Comparison of ENCODE assay signal across 13 cellular contexts in genomic region chr17:74011963-74012362, GRCh38.
DNase-seq lines count a peak whose midpoint lies in the region; ATAC-seq and TF ChIP-seq lines count a peak whose summit lies in the region.
"Had no signal": no experiment of that assay in that cellular context is flagged by ENCODE, and none has a peak within 500 bp of the region (broad histone marks: within the 10 kb centered on the region; RNA-seq: fewer than 3 reads in every experiment).

No MANE protein-coding gene starts in this region.

- H3K4me1 ChIP-seq in PC-9 (replicated peaks; ENCODE audit: insufficient read depth), result no peaks in the 10 kb centered on the region
- H3K4me1 ChIP-seq: pancreas, vagina had no signal

- no peaks in the 10 kb centered on the region for H3K9me3 ChIP-seq in PC-9 (ENCODE audit: insufficient read depth, low read depth)
- H3K9me3 ChIP-seq: pancreas, vagina had no signal

- peaks cover 5 to 19% of the 10 kb centered on the region in 2 donors for H3K27me3 Mint-ChIP-seq in T-cell

- no peaks in the 10 kb centered on the region for H3K9me3 Mint-ChIP-seq in T-cell

- in situ Hi-C loops in KBM-7 (cut with MboI; ENCODE audit: low pct_unique_long_range_greater_than_20kb, low sequenced_read_pairs) (no loop called here), GM13977 (cut with MboI; ENCODE audit: low pct_unique_long_range_greater_than_20kb, low sequenced_read_pairs, unreplicated experiment) (no loop called here)

- H2AFZ ChIP-seq in PC-9, result no peak overlapping the region

- no peaks in the 10 kb centered on the region for H3K36me3 Mint-ChIP-seq in T-cell

- H3K4me1 Mint-ChIP-seq in T-cell, result peaks cover 12 to 40% (median 28%) of the 10 kb centered on the region in 3 donors

- intact Hi-C loops in PC-9 (cut with micrococcal nuclease; ENCODE audit: unreplicated experiment), result no loop called here

- H3K27ac ChIP-seq in PC-9, result no peak overlapping the region
- H3K27ac ChIP-seq: pancreas, vagina had no signal

- no peaks in the 10 kb centered on the region for H3F3A ChIP-seq in PC-9 (ENCODE audit: insufficient read depth, low read depth)

- no peaks in the 10 kb centered on the region for H4K20me1 ChIP-seq in PC-9 (ENCODE audit: insufficient read depth)

- H3K9me2 ChIP-seq in PC-9 (ENCODE audit: insufficient read depth), result no peaks in the 10 kb centered on the region

- H3K4me2 ChIP-seq in PC-9, result no peak overlapping the region

- CTCF ChIA-PET in T-cell (lab: Charles Lee) (interaction anchor here in 1 of 2 donors (0.7 kb wide), 1 partner anchor 845 kb away, joined by 4 read pairs; no protein-coding TSS in a partner anchor), PC-9 (lab: Charles Lee) (no interaction called here)

- ATAC-seq in T-cell (replicated peaks in 1 of 4), result peak in 1 of 4 experiments; percentile 10
- ATAC-seq in HG03139 (IDR thresholded peaks at IDR 0.05; ENCODE audit: unreplicated experiment), result no peak
- ATAC-seq: K562 had no signal

- POLR2A ChIA-PET in T-cell (lab: Charles Lee) (no interaction called here), PC-9 (lab: Charles Lee; ENCODE audit: unreplicated experiment) (no interaction called here)

- TF ChIP-seq CTCF in AG10803 (conservative IDR thresholded peaks at IDR 0.05; ENCODE audit: low read length) (no peak), GM13977 (IDR thresholded peaks at IDR 0.05; ENCODE audit: extremely low read depth, insufficient read depth, missing control alignments) (no peak), PC-9 (conservative IDR thresholded peaks at IDR 0.05) (no peak)

- peak; percentile 31 for DNase-seq in AG10803 (ENCODE audit: low read depth)
- DNase-seq in H4 (ENCODE audit: low spot score), result peak; percentile 27
- DNase-seq in NCI-H2171 treated with DMSO at 0.1 percent for 48 hours (lab: John Stamatoyannopoulos, UW), result peak; percentile 95
- no peak for DNase-seq in T-cell
- no peak for DNase-seq in KBM-7
- DNase-seq in GM13977 (ENCODE audit: low spot score), result no peak
- DNase-seq in PC-9, result no peak
- DNase-seq: activated CD4-positive, alpha-beta T cell treated with anti-CD3 and anti-CD28 coated beads, Interleukin-2, amount 50 U/mL, for 4 hours; pancreas had no signal

- H3K4me3 ChIP-seq in AG10803 (ENCODE audit: low read length), result no peak overlapping the region
- no peak overlapping the region for H3K4me3 ChIP-seq in PC-9
- H3K4me3 ChIP-seq: K562, pancreas, vagina had no signal

- BruUV-seq in PC-9 (replicated peaks; lab: Mats Ljungman, UMichigan), result no TSS peak

- peak overlapping the region in 1 of 3 donors; percentile 2 for H3K4me3 Mint-ChIP-seq in T-cell
- H3K4me3 Mint-ChIP-seq: activated naive CD4-positive, alpha-beta T cell treated with anti-CD3 and anti-CD28 coated beads for 36 hours had no signal

- H3K27ac Mint-ChIP-seq in T-cell, result peak overlapping the region; percentile 31 to 87
- H3K27ac Mint-ChIP-seq: activated naive CD4-positive, alpha-beta T cell treated with anti-CD3 and anti-CD28 coated beads for 36 hours had no signal

- H3K79me2 ChIP-seq in PC-9 (ENCODE audit: low read depth), result no peaks in the 10 kb centered on the region

- peaks cover 93% of the 10 kb centered on the region for H3K27me3 ChIP-seq in PC-9 (ENCODE audit: insufficient read depth, low read depth)
- H3K27me3 ChIP-seq: vagina had no signal

- no peaks in the 10 kb centered on the region for H3K36me3 ChIP-seq in PC-9 (ENCODE audit: low read depth)
- H3K36me3 ChIP-seq: pancreas, vagina had no signal

Comparison
In these comparisons a context has a peak if more than half of its experiments do, and no peak if none do; other contexts are left out.
1. DNase-seq: peak in AG10803 (single experiment), H4 (single experiment) and NCI-H2171 treated with DMSO at 0.1 percent for 48 hours (single experiment); none in T-cell (0 of 34), KBM-7 (single experiment), GM13977 (single experiment) and PC-9 (0 of 2).